Comparison of ENCODE assay signal across 1 cellular context in the genomic region with DNA sequence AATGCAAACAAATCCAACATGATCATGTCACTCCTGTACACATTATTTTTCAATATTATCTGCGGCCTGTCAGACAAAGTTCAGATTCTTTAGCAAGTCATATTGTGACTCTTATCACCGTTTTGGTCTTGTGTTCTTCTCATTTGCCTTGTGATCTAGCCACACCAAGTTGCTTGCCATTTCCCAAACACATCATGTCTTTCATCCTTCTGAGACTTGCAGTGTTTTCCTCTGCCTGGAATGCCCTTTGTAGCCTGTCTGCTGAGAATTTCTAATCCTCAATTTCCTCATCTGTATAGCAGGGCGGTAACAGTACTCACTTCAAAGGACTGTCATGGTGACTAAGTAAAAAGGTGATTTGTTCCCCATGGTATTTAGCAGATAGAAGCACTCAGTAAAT.
TF ChIP-seq lines count a peak whose summit lies in the region.

No MANE protein-coding gene starts in this region.

TF ChIP-seq in HepG2, 621 proteins besides CTCF, POLR2A, EP300 and RAD21 (continued from another document and continues in another):
- TF ChIP-seq HHEX (CRISPR knock-in tag; IDR thresholded peaks at IDR 0.05): no peak
- TF ChIP-seq TSC22D2 (CRISPR knock-in tag; IDR thresholded peaks at IDR 0.05; ENCODE audit: borderline replicate concordance): no peak
- no peak for TF ChIP-seq KDM6A (CRISPR knock-in tag; IDR thresholded peaks at IDR 0.05; ENCODE audit: low read depth)
- TF ChIP-seq ZNF550 (CRISPR knock-in tag; IDR thresholded peaks at IDR 0.05; ENCODE audit: borderline replicate concordance): no peak
- TF ChIP-seq SMARCC2 (IDR thresholded peaks at IDR 0.05): no peak
- no peak for TF ChIP-seq FOXA1 (IDR thresholded peaks at IDR 0.05)
- TF ChIP-seq FOXA1 (CRISPR knock-in tag; IDR thresholded peaks at IDR 0.05): peak; percentile 43; the same call in 1 of the 2 replicates
- no peak for TF ChIP-seq MYPOP (CRISPR knock-in tag; IDR thresholded peaks at IDR 0.05)
- no peak for TF ChIP-seq REL (CRISPR knock-in tag; conservative IDR thresholded peaks at IDR 0.05)
- no peak for TF ChIP-seq SP1 (IDR thresholded peaks at IDR 0.05)
- no peak for TF ChIP-seq SP1 (CRISPR knock-in tag; IDR thresholded peaks at IDR 0.05)
- 0 out of 2 replicates have a peak, but pooled peaks have one; percentile 9 for TF ChIP-seq FOXK1 (CRISPR knock-in tag; IDR thresholded peaks at IDR 0.05; ENCODE audit: borderline replicate concordance, low read depth)
- peak; percentile 80 for TF ChIP-seq FOSL2 (CRISPR knock-in tag; IDR thresholded peaks at IDR 0.05)
- TF ChIP-seq ARID4A (CRISPR knock-in tag; IDR thresholded peaks at IDR 0.05; ENCODE audit: borderline replicate concordance): no peak
- TF ChIP-seq HNRNPK (IDR thresholded peaks at IDR 0.05; ENCODE audit: low read depth, low read length, poor library complexity, severe bottlenecking): no peak
- TF ChIP-seq ZNF468 (CRISPR knock-in tag; IDR thresholded peaks at IDR 0.05): no peak
- no peak; the same call in 1 of the 2 replicates for TF ChIP-seq RXRA (CRISPR knock-in tag; IDR thresholded peaks at IDR 0.05)
- no peak for TF ChIP-seq ATF3 (CRISPR knock-in tag; IDR thresholded peaks at IDR 0.05)
- TF ChIP-seq FOXK2 (IDR thresholded peaks at IDR 0.05): no peak
- peak; percentile 48; the same call in 1 of the 2 replicates for TF ChIP-seq NFE2L2 (IDR thresholded peaks at IDR 0.05; ENCODE audit: low read length)
- TF ChIP-seq TCF7 (IDR thresholded peaks at IDR 0.05; ENCODE audit: low read depth): peak; percentile 94
- TF ChIP-seq ZNF331 (CRISPR knock-in tag; IDR thresholded peaks at IDR 0.05): no peak
- no peak for TF ChIP-seq STAT6 (CRISPR knock-in tag; IDR thresholded peaks at IDR 0.05; ENCODE audit: borderline replicate concordance)
- no peak for TF ChIP-seq ZNF891 (CRISPR knock-in tag; IDR thresholded peaks at IDR 0.05)
- peak; percentile 53; the same call in 1 of the 2 replicates for TF ChIP-seq FOSL1 (CRISPR knock-in tag; IDR thresholded peaks at IDR 0.05; ENCODE audit: borderline replicate concordance)
- peak; percentile 26; the same call in 1 of the 2 replicates for TF ChIP-seq ZNF503 (CRISPR knock-in tag; IDR thresholded peaks at IDR 0.05)
- no peak for TF ChIP-seq PHF20 (CRISPR knock-in tag; IDR thresholded peaks at IDR 0.05)
- no peak for TF ChIP-seq ZNF776 (CRISPR knock-in tag; IDR thresholded peaks at IDR 0.05)
- no peak for TF ChIP-seq ZNF232 (CRISPR knock-in tag; IDR thresholded peaks at IDR 0.05; ENCODE audit: borderline replicate concordance)
- TF ChIP-seq ZNF660 (CRISPR knock-in tag; IDR thresholded peaks at IDR 0.05; ENCODE audit: borderline replicate concordance, low read depth): no peak
- peak; percentile 35; the same call in 1 of the 2 replicates for TF ChIP-seq FOXA3 (CRISPR knock-in tag; IDR thresholded peaks at IDR 0.05)
- TF ChIP-seq, protein P1, sequence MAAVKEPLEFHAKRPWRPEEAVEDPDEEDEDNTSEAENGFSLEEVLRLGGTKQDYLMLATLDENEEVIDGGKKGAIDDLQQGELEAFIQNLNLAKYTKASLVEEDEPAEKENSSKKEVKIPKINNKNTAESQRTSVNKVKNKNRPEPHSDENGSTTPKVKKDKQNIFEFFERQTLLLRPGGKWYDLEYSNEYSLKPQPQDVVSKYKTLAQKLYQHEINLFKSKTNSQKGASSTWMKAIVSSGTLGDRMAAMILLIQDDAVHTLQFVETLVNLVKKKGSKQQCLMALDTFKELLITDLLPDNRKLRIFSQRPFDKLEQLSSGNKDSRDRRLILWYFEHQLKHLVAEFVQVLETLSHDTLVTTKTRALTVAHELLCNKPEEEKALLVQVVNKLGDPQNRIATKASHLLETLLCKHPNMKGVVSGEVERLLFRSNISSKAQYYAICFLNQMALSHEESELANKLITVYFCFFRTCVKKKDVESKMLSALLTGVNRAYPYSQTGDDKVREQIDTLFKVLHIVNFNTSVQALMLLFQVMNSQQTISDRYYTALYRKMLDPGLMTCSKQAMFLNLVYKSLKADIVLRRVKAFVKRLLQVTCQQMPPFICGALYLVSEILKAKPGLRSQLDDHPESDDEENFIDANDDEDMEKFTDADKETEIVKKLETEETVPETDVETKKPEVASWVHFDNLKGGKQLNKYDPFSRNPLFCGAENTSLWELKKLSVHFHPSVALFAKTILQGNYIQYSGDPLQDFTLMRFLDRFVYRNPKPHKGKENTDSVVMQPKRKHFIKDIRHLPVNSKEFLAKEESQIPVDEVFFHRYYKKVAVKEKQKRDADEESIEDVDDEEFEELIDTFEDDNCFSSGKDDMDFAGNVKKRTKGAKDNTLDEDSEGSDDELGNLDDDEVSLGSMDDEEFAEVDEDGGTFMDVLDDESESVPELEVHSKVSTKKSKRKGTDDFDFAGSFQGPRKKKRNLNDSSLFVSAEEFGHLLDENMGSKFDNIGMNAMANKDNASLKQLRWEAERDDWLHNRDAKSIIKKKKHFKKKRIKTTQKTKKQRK (IDR thresholded peaks at IDR 0.05; ENCODE audit: low read length): no peak
- no peak for TF ChIP-seq GTF2F1 (IDR thresholded peaks at IDR 0.05; ENCODE audit: low read length)
- TF ChIP-seq, protein P2, sequence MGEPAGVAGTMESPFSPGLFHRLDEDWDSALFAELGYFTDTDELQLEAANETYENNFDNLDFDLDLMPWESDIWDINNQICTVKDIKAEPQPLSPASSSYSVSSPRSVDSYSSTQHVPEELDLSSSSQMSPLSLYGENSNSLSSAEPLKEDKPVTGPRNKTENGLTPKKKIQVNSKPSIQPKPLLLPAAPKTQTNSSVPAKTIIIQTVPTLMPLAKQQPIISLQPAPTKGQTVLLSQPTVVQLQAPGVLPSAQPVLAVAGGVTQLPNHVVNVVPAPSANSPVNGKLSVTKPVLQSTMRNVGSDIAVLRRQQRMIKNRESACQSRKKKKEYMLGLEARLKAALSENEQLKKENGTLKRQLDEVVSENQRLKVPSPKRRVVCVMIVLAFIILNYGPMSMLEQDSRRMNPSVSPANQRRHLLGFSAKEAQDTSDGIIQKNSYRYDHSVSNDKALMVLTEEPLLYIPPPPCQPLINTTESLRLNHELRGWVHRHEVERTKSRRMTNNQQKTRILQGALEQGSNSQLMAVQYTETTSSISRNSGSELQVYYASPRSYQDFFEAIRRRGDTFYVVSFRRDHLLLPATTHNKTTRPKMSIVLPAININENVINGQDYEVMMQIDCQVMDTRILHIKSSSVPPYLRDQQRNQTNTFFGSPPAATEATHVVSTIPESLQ (CRISPR knock-in tag; conservative IDR thresholded peaks at IDR 0.05): no peak
- TF ChIP-seq ZNF597 (CRISPR knock-in tag; IDR thresholded peaks at IDR 0.05): no peak
- TF ChIP-seq ZNF205 (CRISPR knock-in tag; IDR thresholded peaks at IDR 0.05): peak; percentile 92
- TF ChIP-seq ETV5 (CRISPR knock-in tag; IDR thresholded peaks at IDR 0.05; ENCODE audit: borderline replicate concordance): peak; percentile 28; the same call in 1 of the 2 replicates
- no peak for TF ChIP-seq ZNF501 (CRISPR knock-in tag; IDR thresholded peaks at IDR 0.05)
- no peak for TF ChIP-seq ZNF589 (CRISPR knock-in tag; conservative IDR thresholded peaks at IDR 0.05)
- TF ChIP-seq JUNB (CRISPR knock-in tag; IDR thresholded peaks at IDR 0.05; ENCODE audit: borderline replicate concordance): no peak
- TF ChIP-seq, protein P3, sequence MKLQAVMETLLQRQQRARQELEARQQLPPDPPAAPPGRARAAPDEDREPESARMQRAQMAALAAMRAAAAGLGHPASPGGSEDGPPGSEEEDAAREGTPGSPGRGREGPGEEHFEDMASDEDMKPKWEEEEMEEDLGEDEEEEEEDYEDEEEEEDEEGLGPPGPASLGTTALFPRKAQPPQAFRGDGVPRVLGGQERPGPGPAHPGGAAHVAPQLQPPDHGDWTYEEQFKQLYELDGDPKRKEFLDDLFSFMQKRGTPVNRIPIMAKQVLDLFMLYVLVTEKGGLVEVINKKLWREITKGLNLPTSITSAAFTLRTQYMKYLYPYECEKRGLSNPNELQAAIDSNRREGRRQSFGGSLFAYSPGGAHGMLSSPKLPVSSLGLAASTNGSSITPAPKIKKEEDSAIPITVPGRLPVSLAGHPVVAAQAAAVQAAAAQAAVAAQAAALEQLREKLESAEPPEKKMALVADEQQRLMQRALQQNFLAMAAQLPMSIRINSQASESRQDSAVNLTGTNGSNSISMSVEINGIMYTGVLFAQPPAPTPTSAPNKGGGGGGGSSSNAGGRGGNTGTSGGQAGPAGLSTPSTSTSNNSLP (IDR thresholded peaks at IDR 0.05; ENCODE audit: low read depth, low read length): 0 out of 2 replicates have a peak, but pooled peaks have one; percentile 13
